Comparison of ENCODE assay signal across 30 cellular contexts in genomic region chr4:10396181-10396580, GRCh38.
DNase-seq lines count a peak whose midpoint lies in the region; ATAC-seq, FAIRE-seq and TF ChIP-seq lines count a peak whose summit lies in the region.
"Had no signal": no experiment of that assay in that cellular context is flagged by ENCODE, and none has a peak within 500 bp of the region (broad histone marks: within the 10 kb centered on the region; RNA-seq: fewer than 3 reads in every experiment).

No MANE protein-coding gene starts in this region.

- no peak overlapping the region for H3K9ac ChIP-seq in mammary epithelial cell (ENCODE audit: insufficient read depth, low read length)
- H3K9ac ChIP-seq in keratinocyte (ENCODE audit: control insufficient read depth, extremely low read depth, insufficient read depth, low read length): no peak overlapping the region

- no TSS peak for BruUV-seq in mammary epithelial cell (replicated peaks; lab: Mats Ljungman, UMichigan)

- H3K4me2 ChIP-seq in mammary epithelial cell (ENCODE audit: insufficient read depth, low read depth, low read length) (no peak overlapping the region), keratinocyte (ENCODE audit: control insufficient read depth, extremely low read depth, insufficient read depth, low read depth, low read length) (no peak overlapping the region)

- H3K36me3 Mint-ChIP-seq in stimulated activated effector memory CD8-positive, alpha-beta T cell treated with anti-CD3 and anti-CD28 coated beads, Interleukin-12 subunit alpha, Interleukin-12 subunit beta, amount 100 ng/mL, for 72 hours: no peaks in the 10 kb centered on the region
- H3K36me3 Mint-ChIP-seq: CD14-positive monocyte; CD8-positive, alpha-beta memory T cell had no signal

- H4K20me1 ChIP-seq in mammary epithelial cell (ENCODE audit: insufficient read depth, low read length): no peaks in the 10 kb centered on the region
- no peaks in the 10 kb centered on the region for H4K20me1 ChIP-seq in keratinocyte (ENCODE audit: control insufficient read depth, extremely low read depth, insufficient read depth, low read length)

- no peaks in the 10 kb centered on the region for H3K9me1 ChIP-seq in keratinocyte (ENCODE audit: control insufficient read depth, extremely low read depth, insufficient read depth, low read length)

- TF ChIP-seq CTCF in mammary epithelial cell (conservative IDR thresholded peaks at IDR 0.05 in 1 of 2, IDR thresholded peaks at IDR 0.05 in 1 of 2; ENCODE audit: extremely low read depth in 1 of 2, insufficient read depth in 1 of 2, low read depth in 1 of 2, low read length in 2 of 2): no peak
- TF ChIP-seq CTCF in keratinocyte (optimal IDR thresholded peaks at IDR 0.05 in 1 of 3, IDR thresholded peaks at IDR 0.05 in 1 of 3, conservative IDR thresholded peaks at IDR 0.05 in 1 of 3; ENCODE audit: extremely low read depth in 1 of 3, insufficient read depth in 2 of 3, low read length in 3 of 3): no peak
- TF ChIP-seq CTCF in Peyer's patch (IDR thresholded peaks at IDR 0.05): no peak

- no peaks in the 10 kb centered on the region for H3K27me3 ChIP-seq in mammary epithelial cell (ENCODE audit: insufficient read depth, low read length)
- no peaks in the 10 kb centered on the region for H3K27me3 ChIP-seq in keratinocyte (ENCODE audit: control insufficient read depth, extremely low read depth, insufficient read depth, low read length)
- H3K27me3 ChIP-seq in Peyer's patch: no peaks in the 10 kb centered on the region
- H3K27me3 ChIP-seq: BE2C, SJSA1 had no signal

- peaks cover 26% of the 10 kb centered on the region for H3K4me1 ChIP-seq in mammary epithelial cell (ENCODE audit: insufficient read depth, low read length)
- H3K4me1 ChIP-seq in keratinocyte (ENCODE audit: control insufficient read depth, extremely low read depth, insufficient read depth, low read length): peaks cover 23% of the 10 kb centered on the region
- no peaks in the 10 kb centered on the region for H3K4me1 ChIP-seq in Peyer's patch
- H3K4me1 ChIP-seq: BE2C, SJSA1 had no signal

- TF ChIP-seq POLR2A in Peyer's patch (IDR thresholded peaks at IDR 0.05): no peak

- no peak overlapping the region for H3K4me3 ChIP-seq in mammary epithelial cell (replicated peaks in 1 of 3; ENCODE audit: insufficient read depth in 1 of 3, low read depth in 2 of 3, low read length in 3 of 3)
- no peak overlapping the region for H3K4me3 ChIP-seq in keratinocyte (ENCODE audit: control insufficient read depth in 2 of 3, extremely low read depth in 1 of 3, insufficient read depth in 2 of 3, low read depth in 1 of 3, low read length in 3 of 3)
- H3K4me3 ChIP-seq in Peyer's patch: no peak overlapping the region
- H3K4me3 ChIP-seq: SJSA1 had no signal

- intact Hi-C loops in mammary epithelial cell (cut with micrococcal nuclease): loop anchor here (2.0 kb wide), 2 partner anchors 59 to 113 kb away; no protein-coding TSS in a partner anchor

- DNase-seq in NCI-H2171 treated with DMSO at 0.1 percent for 48 hours (lab: John Stamatoyannopoulos, UW): peak; percentile 23
- DNase-seq in NCI-H2171 (lab: John Stamatoyannopoulos, UW): no peak
- peak; percentile 12 for DNase-seq in COLO668 (lab: John Stamatoyannopoulos, UW; ENCODE audit: unreplicated experiment)
- peak; percentile 89 for DNase-seq in mammary epithelial cell
- DNase-seq in keratinocyte (ENCODE audit: low read depth, low spot score): peak; percentile 76
- no peak for DNase-seq in Peyer's patch
- DNase-seq in H4 (ENCODE audit: low spot score): no peak
- no peak for DNase-seq in stimulated activated effector memory CD8-positive, alpha-beta T cell treated with anti-CD3 and anti-CD28 coated beads, Interleukin-12 subunit alpha, Interleukin-12 subunit beta, amount 100 ng/mL, for 72 hours (ENCODE audit: low spot score in 2 of 2)
- DNase-seq: 8988T; ACHN; BE2C; Calu3; CD8-positive, alpha-beta memory T cell; DMS79 treated with DMSO at 0.1 percent for 48 hours; GF-D8; GOT3; IMR-90; KG1; NCI-H1048; NCI-H1436; NCI-H187; NCI-H2081 treated with DMSO at 0.1 percent for 48 hours; NCI-H446; NCI-H524 treated with DMSO at 0.1 percent for 48 hours; NCI-H774; Right ventricle myocardium superior had no signal

- H3K9me3 Mint-ChIP-seq in stimulated activated effector memory CD8-positive, alpha-beta T cell treated with anti-CD3 and anti-CD28 coated beads, Interleukin-12 subunit alpha, Interleukin-12 subunit beta, amount 100 ng/mL, for 72 hours: no peaks in the 10 kb centered on the region

- H3K4me3 Mint-ChIP-seq in stimulated activated effector memory CD8-positive, alpha-beta T cell treated with anti-CD3 and anti-CD28 coated beads, Interleukin-12 subunit alpha, Interleukin-12 subunit beta, amount 100 ng/mL, for 72 hours: no peak overlapping the region
- H3K4me3 Mint-ChIP-seq: CD14-positive monocyte; CD8-positive, alpha-beta memory T cell had no signal

- peak overlapping the region; percentile 12 for H2AFZ ChIP-seq in mammary epithelial cell (ENCODE audit: low read depth, low read length)
- H2AFZ ChIP-seq in keratinocyte (ENCODE audit: control insufficient read depth, low read length): no peak overlapping the region

- H3K79me2 ChIP-seq in mammary epithelial cell (ENCODE audit: insufficient read depth, low read length) (no peaks in the 10 kb centered on the region), keratinocyte (ENCODE audit: control insufficient read depth, insufficient read depth, low read length) (no peaks in the 10 kb centered on the region)

- CTCF ChIA-PET in mammary epithelial cell (lab: Charles Lee; ENCODE audit: low non-redundant PET): no interaction called here

- no peaks in the 10 kb centered on the region for H3K36me3 ChIP-seq in mammary epithelial cell (ENCODE audit: insufficient read depth, low read length)
- no peaks in the 10 kb centered on the region for H3K36me3 ChIP-seq in keratinocyte (ENCODE audit: control insufficient read depth in 2 of 2, extremely low read depth in 1 of 2, insufficient read depth in 2 of 2, low read length in 2 of 2)
- no peaks in the 10 kb centered on the region for H3K36me3 ChIP-seq in Peyer's patch
- H3K36me3 ChIP-seq: BE2C, SJSA1 had no signal

- peaks cover 10% of the 10 kb centered on the region for H3K9me3 ChIP-seq in mammary epithelial cell (replicated peaks; ENCODE audit: insufficient read depth, low read length)
- no peaks in the 10 kb centered on the region for H3K9me3 ChIP-seq in keratinocyte (ENCODE audit: control insufficient read depth, low read depth, low read length)
- no peaks in the 10 kb centered on the region for H3K9me3 ChIP-seq in Peyer's patch
- H3K9me3 ChIP-seq: BE2C, SJSA1 had no signal

- H3K27ac ChIP-seq in mammary epithelial cell (ENCODE audit: insufficient read depth, low read depth, low read length) (peak overlapping the region; percentile 68), keratinocyte (ENCODE audit: control insufficient read depth, insufficient read depth, low read length) (peak overlapping the region; percentile 69), Peyer's patch (no peak overlapping the region)
- H3K27ac ChIP-seq: SJSA1 had no signal

- ATAC-seq in stimulated activated effector memory CD8-positive, alpha-beta T cell treated with anti-CD3 and anti-CD28 coated beads, Interleukin-12 subunit alpha, Interleukin-12 subunit beta, amount 100 ng/mL, for 72 hours: no peak
- ATAC-seq: HCT116 had no signal

- dilution Hi-C loops in mammary epithelial cell (cut with HindIII; ENCODE audit: low sequenced_read_pairs): no loop called here
- dilution Hi-C loops in keratinocyte (cut with MboI; ENCODE audit: extremely low pct_ligation_motif_present, low sequenced_read_pairs): no loop called here

- FAIRE-seq in keratinocyte (lab: Jason Lieb, UNC): peak; percentile 76
- FAIRE-seq: GM12891 had no signal

- in situ Hi-C loops in mammary epithelial cell (cut with MboI; ENCODE audit: low sequenced_read_pairs in 2 of 2): loop anchor here in 1 of 2 donors (10.0 kb wide), 1 partner anchor 111 kb away; no protein-coding TSS in a partner anchor

- no peaks in the 10 kb centered on the region for H3K4me1 Mint-ChIP-seq in stimulated activated effector memory CD8-positive, alpha-beta T cell treated with anti-CD3 and anti-CD28 coated beads, Interleukin-12 subunit alpha, Interleukin-12 subunit beta, amount 100 ng/mL, for 72 hours
- H3K4me1 Mint-ChIP-seq: CD14-positive monocyte had no signal

- no peak overlapping the region for H3K27ac Mint-ChIP-seq in stimulated activated effector memory CD8-positive, alpha-beta T cell treated with anti-CD3 and anti-CD28 coated beads, Interleukin-12 subunit alpha, Interleukin-12 subunit beta, amount 100 ng/mL, for 72 hours
- H3K27ac Mint-ChIP-seq: CD14-positive monocyte; CD8-positive, alpha-beta memory T cell had no signal

Comparison
In these comparisons a context has a peak if more than half of its experiments do, and no peak if none do; other contexts are left out.
1. DNase-seq: peak in NCI-H2171 treated with DMSO at 0.1 percent for 48 hours (single experiment), COLO668 (single experiment), mammary epithelial cell (single experiment) and keratinocyte (single experiment); none in NCI-H2171 (single experiment), Peyer's patch (0 of 3), H4 (single experiment) and stimulated activated effector memory CD8-positive, alpha-beta T cell treated with anti-CD3 and anti-CD28 coated beads, Interleukin-12 subunit alpha, Interleukin-12 subunit beta, amount 100 ng/mL, for 72 hours (0 of 2).
2. H3K27ac ChIP-seq: peak in mammary epithelial cell (single experiment) and keratinocyte (single experiment); none in Peyer's patch (0 of 4).